20 cellular contexts compared by ENCODE assay signal in the genomic region with DNA sequence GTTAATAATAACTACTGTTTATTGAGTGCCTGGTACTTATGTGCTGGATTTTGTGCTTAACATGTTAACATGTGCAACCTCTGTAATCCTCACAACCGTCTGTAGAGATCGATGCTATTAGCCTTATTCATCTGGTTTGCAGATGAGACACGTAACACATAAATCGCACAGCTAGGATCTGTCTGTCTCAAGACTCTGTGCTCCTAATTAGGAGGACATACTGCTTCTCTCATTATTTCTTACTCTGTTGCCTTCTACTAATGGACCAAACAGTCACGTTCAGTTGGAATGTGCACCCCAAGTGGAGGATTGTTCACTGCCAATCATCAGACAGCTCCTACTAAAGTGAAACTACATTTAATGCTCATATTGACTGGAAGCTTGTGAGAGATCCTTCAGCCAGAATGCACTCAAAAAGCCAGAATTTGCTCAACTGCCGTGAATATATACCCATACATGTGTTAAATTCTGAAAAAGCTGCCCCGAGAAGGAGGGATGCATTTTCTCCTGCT.
DNase-seq lines count a peak whose midpoint lies in the region; ATAC-seq and TF ChIP-seq lines count a peak whose summit lies in the region.
"Had no signal": no experiment of that assay in that cellular context is flagged by ENCODE, and none has a peak within 500 bp of the region (broad histone marks: within the 10 kb centered on the region; RNA-seq: fewer than 3 reads in every experiment).

No MANE protein-coding gene starts in this region.

- H3K4me1 ChIP-seq in BLaER1 (peaks cover 67% of the 10 kb centered on the region), rectal smooth muscle tissue (ENCODE audit: control insufficient read depth, insufficient read depth, low read length) (peaks cover 5% of the 10 kb centered on the region)
- H3K4me1 ChIP-seq: right lobe of liver had no signal

- no peak for ATAC-seq in effector memory CD8-positive, alpha-beta T cell (replicated peaks)
- ATAC-seq: HCT116, left lobe of liver, Panc1 had no signal

- H3K4me1 Mint-ChIP-seq in endothelial cell (ENCODE audit: unreplicated experiment) = peaks cover 22% of the 10 kb centered on the region
- H3K4me1 Mint-ChIP-seq in effector memory CD8-positive, alpha-beta T cell (ENCODE audit: low read depth in 2 of 2) = peaks cover 0 to 8% of the 10 kb centered on the region in 2 donors

- H3K4me3 Mint-ChIP-seq in endothelial cell (ENCODE audit: unreplicated experiment) = peak overlapping the region; percentile 4
- no peak overlapping the region for H3K4me3 Mint-ChIP-seq in effector memory CD8-positive, alpha-beta T cell

- DNase-seq in NCI-H82 treated with DMSO at 0.1 percent for 48 hours (lab: John Stamatoyannopoulos, UW; ENCODE audit: unreplicated experiment) (peak; percentile 58), endothelial cell (ENCODE audit: low spot score) (no peak), HuH-7 (ENCODE audit: low spot score) (no peak), NCI-H1694 (lab: John Stamatoyannopoulos, UW) (no peak), iPS-NIHi7 (ENCODE audit: extremely low spot score) (no peak)
- no peak for DNase-seq in effector memory CD8-positive, alpha-beta T cell
- DNase-seq: activated CD4-positive, alpha-beta T cell treated with anti-CD3 and anti-CD28 coated beads for 4 hours; activated CD8-positive, alpha-beta memory T cell treated with anti-CD3 and anti-CD28 coated beads, Interleukin-2, amount 50 U/mL, for 48 hours; activated effector memory CD4-positive, alpha-beta T cell treated with anti-CD3 and anti-CD28 coated beads, Interleukin-2, amount 50 U/mL, for 16 hours; amniotic stem cell; foreskin melanocyte; Kasumi-1; NCI-H1105; right lobe of liver; stomach had no signal

- H3K4me3 ChIP-seq in BLaER1 (no peak overlapping the region), rectal smooth muscle tissue (ENCODE audit: low read length) (no peak overlapping the region)
- H3K4me3 ChIP-seq: right lobe of liver, stomach had no signal

- peaks cover 5% of the 10 kb centered on the region for H3K27me3 Mint-ChIP-seq in endothelial cell (ENCODE audit: unreplicated experiment)
- no peaks in the 10 kb centered on the region for H3K27me3 Mint-ChIP-seq in effector memory CD8-positive, alpha-beta T cell

- H3K9ac ChIP-seq in BLaER1 = no peak overlapping the region
- H3K9ac ChIP-seq in rectal smooth muscle tissue (ENCODE audit: low read length) = no peak overlapping the region

- H3K9me3 ChIP-seq in BLaER1 = no peaks in the 10 kb centered on the region
- H3K9me3 ChIP-seq: right lobe of liver, stomach had no signal

- no peak for TF ChIP-seq CTCF in endothelial cell (IDR thresholded peaks at IDR 0.05; ENCODE audit: unreplicated experiment)

- H3K9me3 Mint-ChIP-seq in endothelial cell (ENCODE audit: unreplicated experiment) = no peaks in the 10 kb centered on the region
- no peaks in the 10 kb centered on the region for H3K9me3 Mint-ChIP-seq in effector memory CD8-positive, alpha-beta T cell

- no peaks in the 10 kb centered on the region for H3K27me3 ChIP-seq in BLaER1
- no peaks in the 10 kb centered on the region for H3K27me3 ChIP-seq in rectal smooth muscle tissue (ENCODE audit: control insufficient read depth, insufficient read depth, low read length)
- H3K27me3 ChIP-seq: right lobe of liver, stomach had no signal

- H4K20me1 ChIP-seq in BLaER1 = no peaks in the 10 kb centered on the region

- no peak overlapping the region for H3K27ac ChIP-seq in BLaER1
- peak overlapping the region; percentile 10 for H3K27ac ChIP-seq in rectal smooth muscle tissue (ENCODE audit: low read depth, low read length)
- H3K27ac ChIP-seq: right lobe of liver, stomach had no signal

- H3K4me2 ChIP-seq in BLaER1 = peak overlapping the region; percentile 55

- no peak overlapping the region for H3K27ac Mint-ChIP-seq in endothelial cell (ENCODE audit: unreplicated experiment)
- H3K27ac Mint-ChIP-seq in effector memory CD8-positive, alpha-beta T cell = peak overlapping the region in 1 of 2 donors; percentile 67

- H3K36me3 Mint-ChIP-seq in endothelial cell (ENCODE audit: low read depth, unreplicated experiment) = peaks cover 60% of the 10 kb centered on the region
- peaks cover 35% of the 10 kb centered on the region for H3K36me3 Mint-ChIP-seq in effector memory CD8-positive, alpha-beta T cell (ENCODE audit: insufficient read depth)

- H3K36me3 ChIP-seq in BLaER1 = peaks cover 59% of the 10 kb centered on the region
- no peaks in the 10 kb centered on the region for H3K36me3 ChIP-seq in rectal smooth muscle tissue (ENCODE audit: control insufficient read depth, insufficient read depth, low read length)
- H3K36me3 ChIP-seq: right lobe of liver had no signal
